In genomic region chr5:128146671-128147070, GRCh38 we compare ENCODE assay signal across 31 cellular contexts.
"Had no signal": no experiment of that assay in that cellular context is flagged by ENCODE, and none has a peak within 500 bp of the region (broad histone marks: within the 10 kb centered on the region; RNA-seq: fewer than 3 reads in every experiment).

No MANE protein-coding gene starts in this region.

- H3K4me3 ChIP-seq: ascending aorta, body of pancreas, breast epithelium had no signal

- H3K4me1 Mint-ChIP-seq: activated B cell treated with CpG ODN at 0.5 μM for 24 hours; activated naive CD8-positive, alpha-beta T cell treated with anti-CD3 and anti-CD28 coated beads for 36 hours had no signal

- H3K9me3 Mint-ChIP-seq: activated B cell treated with CpG ODN at 0.5 μM for 24 hours; activated CD4-positive, alpha-beta memory T cell treated with anti-CD3 and anti-CD28 coated beads for 36 hours; activated naive CD8-positive, alpha-beta T cell treated with anti-CD3 and anti-CD28 coated beads for 36 hours had no signal

- H3K4me3 Mint-ChIP-seq: activated B cell treated with CpG ODN at 0.5 μM for 24 hours; activated CD4-positive, alpha-beta memory T cell treated with anti-CD3 and anti-CD28 coated beads for 36 hours; activated naive CD8-positive, alpha-beta T cell treated with anti-CD3 and anti-CD28 coated beads for 36 hours had no signal

- H3K27ac Mint-ChIP-seq: activated B cell treated with CpG ODN at 0.5 μM for 24 hours; activated CD4-positive, alpha-beta memory T cell treated with anti-CD3 and anti-CD28 coated beads for 36 hours; activated naive CD8-positive, alpha-beta T cell treated with anti-CD3 and anti-CD28 coated beads for 36 hours had no signal

- ATAC-seq: body of pancreas had no signal

- H3K27me3 Mint-ChIP-seq: activated B cell treated with CpG ODN at 0.5 μM for 24 hours; activated CD4-positive, alpha-beta memory T cell treated with anti-CD3 and anti-CD28 coated beads for 36 hours; activated naive CD8-positive, alpha-beta T cell treated with anti-CD3 and anti-CD28 coated beads for 36 hours had no signal

- DNase-seq: activated B cell treated with CpG ODN at 0.5 μM for 24 hours; activated CD4-positive, alpha-beta memory T cell treated with anti-CD3 and anti-CD28 coated beads for 36 hours; activated CD4-positive, alpha-beta T cell treated with anti-CD3 and anti-CD28 coated beads for 4 hours; activated CD4-positive, alpha-beta T cell treated with anti-CD3 and anti-CD28 coated beads, Interleukin-2, amount 50 U/mL, for 1 hour; activated CD4-positive, CD25-positive, alpha-beta regulatory T cell treated with anti-CD3 and anti-CD28 coated beads, Interleukin-2, amount 50 U/mL, for 72 hours; activated CD8-positive, alpha-beta memory T cell treated with anti-CD3 and anti-CD28 coated beads, Interleukin-2, amount 50 U/mL, for 4 hours; activated effector memory CD4-positive, alpha-beta T cell treated with Interleukin-2 at 50 U/mL for 16 hours; activated naive CD4-positive, alpha-beta T cell treated with anti-CD3 and anti-CD28 coated beads, Interleukin-2, amount 50 U/mL, for 16 hours; activated naive CD8-positive, alpha-beta T cell treated with anti-CD3 and anti-CD28 coated beads for 36 hours; activated T-cell treated with anti-CD3 and anti-CD28 coated beads for 4 hours; activated T-cell treated with anti-CD3 and anti-CD28 coated beads, Interleukin-2, amount 50 U/mL, for 48 hours; amygdala; body of pancreas; Karpas-422; KBM-7; NCI-H1105; NCI-H1417 treated with DMSO at 0.1 percent for 48 hours; NCI-H187 treated with DMSO at 0.1 percent for 48 hours; NCI-H2081; NCI-H510A; NCI-H526; NCI-H748 treated with DMSO at 0.1 percent for 48 hours; NK-92 treated with Interleukin-12 subunit alpha and Interleukin-12 subunit beta, amount 100 ng/mL, for 24 hours; OCI-M1; Right ventricle myocardium superior; SW 1271; T-helper 1 cell; T-helper 2 cell; T-helper 9 cell had no signal
